In the genomic region with DNA sequence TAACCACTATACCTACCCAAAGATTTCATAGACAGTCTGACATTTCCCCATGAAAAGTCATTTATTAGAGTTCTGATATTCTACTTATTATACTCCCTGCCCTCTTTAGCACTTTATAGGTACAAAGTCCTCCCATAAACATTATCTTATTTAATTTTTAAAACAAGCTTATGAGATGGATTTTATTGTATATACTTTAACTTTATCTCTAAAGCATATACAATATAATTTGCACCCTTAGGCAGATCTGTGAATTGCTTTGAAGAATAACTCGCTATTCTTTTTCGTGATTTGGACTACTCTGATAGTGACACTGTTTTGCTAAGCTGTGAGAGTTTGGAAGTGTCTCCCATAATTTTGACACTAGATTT, we compare ENCODE assay signal across 18 cellular contexts.
DNase-seq lines count a peak whose midpoint lies in the region; ATAC-seq, FAIRE-seq and TF ChIP-seq lines count a peak whose summit lies in the region.
"Had no signal": no experiment of that assay in that cellular context is flagged by ENCODE, and none has a peak within 500 bp of the region (broad histone marks: within the 10 kb centered on the region; RNA-seq: fewer than 3 reads in every experiment).

No MANE protein-coding gene starts in this region.

- H3K79me2 ChIP-seq in Loucy (ENCODE audit: insufficient read depth, low read length) = no peaks in the 10 kb centered on the region

- H3K9ac ChIP-seq in Loucy (ENCODE audit: low read depth, low read length, poor library complexity, severe bottlenecking) (peak overlapping the region; percentile 45), muscle layer of colon (ENCODE audit: low read length) (no peak overlapping the region)
- H3K9ac ChIP-seq: SK-N-SH had no signal

- ATAC-seq in A549 = no peak
- no peak for ATAC-seq in HG03354 (IDR thresholded peaks at IDR 0.05; ENCODE audit: poor library complexity, severe bottlenecking, unreplicated experiment)

- no peak for DNase-seq in A549 (ENCODE audit: low read depth in 1 of 2, low spot score in 1 of 2)
- no peak for DNase-seq in stomach
- no peak for DNase-seq in HK-2 (ENCODE audit: unreplicated experiment)
- DNase-seq in NCI-H1092 treated with DMSO at 0.1 percent for 48 hours (lab: John Stamatoyannopoulos, UW) = no peak
- no peak for DNase-seq in GM13976 (ENCODE audit: low spot score)
- DNase-seq: BE2C; CD4-positive, alpha-beta T cell; GF-D8; NCI-H1436; NCI-H345; NCI-H524 treated with DMSO at 0.1 percent for 48 hours; RPMI8226; SHP77 treated with DMSO at 0.1 percent for 48 hours; SK-N-SH had no signal

- H3K4me3 ChIP-seq in A549 (no peak overlapping the region), Loucy (ENCODE audit: low read length, poor library complexity, severe bottlenecking) (peak overlapping the region; percentile 50), muscle layer of colon (ENCODE audit: low read depth in 1 of 2, low read length in 2 of 2) (no peak overlapping the region), stomach (no peak overlapping the region)

- no peaks in the 10 kb centered on the region for H3K9me2 ChIP-seq in Loucy (replicated peaks; ENCODE audit: low read depth, low read length)
- H3K9me2 ChIP-seq: SK-N-SH had no signal

- TF ChIP-seq EP300 in A549 (IDR thresholded peaks at IDR 0.05) (no peak), stomach (IDR thresholded peaks at IDR 0.05) (no peak)

- in situ Hi-C loops in GM13976 (cut with MboI; ENCODE audit: low sequenced_read_pairs, unreplicated experiment) = no loop called here

- TF ChIP-seq RAD21 in A549 (conservative IDR thresholded peaks at IDR 0.05 in 1 of 2, IDR thresholded peaks at IDR 0.05 in 1 of 2) = no peak

- POLR2A ChIA-PET in A549 (lab: Yijun Ruan, JAX) = no interaction called here

- H3K27me3 ChIP-seq in Loucy (ENCODE audit: insufficient read depth, low read length, poor library complexity, severe bottlenecking) = no peaks in the 10 kb centered on the region
- H3K27me3 ChIP-seq in muscle layer of colon (ENCODE audit: control insufficient read depth in 1 of 2, insufficient read depth in 2 of 2, low read length in 2 of 2) = no peaks in the 10 kb centered on the region
- no peaks in the 10 kb centered on the region for H3K27me3 ChIP-seq in stomach

- 94% methylated on average over 2 of the region's 2 CpGs for WGBS in A549 (ENCODE audit: missing lambda C conversion rate)
- WGBS in stomach, 5 donors = 66 to 82% (median 75%) methylated on average over 2 of the region's 2 CpGs

- no peak overlapping the region for H3K4me2 ChIP-seq in A549
- H3K4me2 ChIP-seq in Loucy (ENCODE audit: low read depth, low read length, poor library complexity, severe bottlenecking) = peak overlapping the region; percentile 74
- H3K4me2 ChIP-seq: SK-N-SH had no signal

- no peaks in the 10 kb centered on the region for H3K9me3 ChIP-seq in A549
- no peaks in the 10 kb centered on the region for H3K9me3 ChIP-seq in Loucy (ENCODE audit: insufficient read depth, low read depth, low read length)
- H3K9me3 ChIP-seq in muscle layer of colon (ENCODE audit: low read length) = no peaks in the 10 kb centered on the region
- no peaks in the 10 kb centered on the region for H3K9me3 ChIP-seq in stomach
- H3K9me3 ChIP-seq: BE2C, SK-N-SH had no signal

- H3K27ac ChIP-seq in A549 = peak overlapping the region; percentile 77 to 88
- peak overlapping the region; percentile 65 for H3K27ac ChIP-seq in muscle layer of colon (ENCODE audit: low read depth, low read length)
- peak overlapping the region in 4 of 5 donors; percentile 28 to 77 (median 62) for H3K27ac ChIP-seq in stomach

- H3K36me3 ChIP-seq in Loucy (ENCODE audit: insufficient read depth, low read length) (no peaks in the 10 kb centered on the region), muscle layer of colon (ENCODE audit: insufficient read depth, low read length) (no peaks in the 10 kb centered on the region), stomach (no peaks in the 10 kb centered on the region)
- H3K36me3 ChIP-seq: BE2C had no signal

- TF ChIP-seq POLR2A in A549 (IDR thresholded peaks at IDR 0.05; ENCODE audit: low read length) (no peak), stomach (IDR thresholded peaks at IDR 0.05) (no peak)

- peaks cover 3% of the 10 kb centered on the region; the same call in 1 of the 2 replicates for H3F3A ChIP-seq in Loucy (ENCODE audit: low read depth)

- CTCF ChIA-PET in A549 (lab: Yijun Ruan, JAX) = interaction anchor here (0.7 kb wide), 1 partner anchor 55 kb away, joined by 3 read pairs; no protein-coding TSS in a partner anchor

- H2AFZ ChIP-seq in Loucy (ENCODE audit: low read length) = no peak overlapping the region

- intact Hi-C loops in stomach (cut with DNase I; ENCODE audit: low total_unique reads) = no loop called here

- TF ChIP-seq CTCF in A549 (IDR thresholded peaks at IDR 0.05) (no peak), Loucy (conservative IDR thresholded peaks at IDR 0.05; ENCODE audit: low read length) (no peak), stomach (IDR thresholded peaks at IDR 0.05) (no peak), GM13976 (IDR thresholded peaks at IDR 0.05; ENCODE audit: borderline replicate concordance, control extremely low read depth, extremely low read depth, insufficient read depth, missing control alignments) (no peak)

- H4K20me1 ChIP-seq in Loucy (ENCODE audit: insufficient read depth, low read length, poor library complexity, severe bottlenecking) = no peaks in the 10 kb centered on the region

- FAIRE-seq in A549 (lab: Jason Lieb, UNC) = no peak
- FAIRE-seq: H1 had no signal

- peaks cover 90% of the 10 kb centered on the region for H3K4me1 ChIP-seq in A549
- peaks cover 77% of the 10 kb centered on the region for H3K4me1 ChIP-seq in Loucy (ENCODE audit: insufficient read depth, low read length, poor library complexity, severe bottlenecking)
- H3K4me1 ChIP-seq in muscle layer of colon (ENCODE audit: insufficient read depth, low read length) = peaks cover 79% of the 10 kb centered on the region
- peaks cover 20 to 93% (median 69%) of the 10 kb centered on the region in 4 donors for H3K4me1 ChIP-seq in stomach
- H3K4me1 ChIP-seq: BE2C had no signal

TF ChIP-seq in A549, 52 proteins besides CTCF, POLR2A, EP300 and RAD21:
- no peak for TF ChIP-seq PHF8 (IDR thresholded peaks at IDR 0.05; ENCODE audit: borderline replicate concordance, low read depth)
- no peak for TF ChIP-seq RCOR1 (IDR thresholded peaks at IDR 0.05; ENCODE audit: low read depth, low read length)
- no peak for TF ChIP-seq ZFP36 (IDR thresholded peaks at IDR 0.05; ENCODE audit: borderline replicate concordance, partially characterized antibody)
- TF ChIP-seq CBX2 (IDR thresholded peaks at IDR 0.05; ENCODE audit: borderline replicate concordance, low read depth) = no peak
- no peak for TF ChIP-seq EHMT2 (IDR thresholded peaks at IDR 0.05; ENCODE audit: low read depth)
- TF ChIP-seq TP53 (CRISPR knock-in tag; IDR thresholded peaks at IDR 0.05) = no peak
- TF ChIP-seq MYC (IDR thresholded peaks at IDR 0.05; ENCODE audit: borderline replicate concordance, low read length) = no peak
- TF ChIP-seq CHD2 (IDR thresholded peaks at IDR 0.05; ENCODE audit: low read length, partially characterized antibody) = no peak
- TF ChIP-seq HOXB5 (CRISPR knock-in tag; IDR thresholded peaks at IDR 0.05) = no peak
- TF ChIP-seq BHLHE40 (IDR thresholded peaks at IDR 0.05; ENCODE audit: low read depth, low read length) = no peak
- no peak for TF ChIP-seq MAX (IDR thresholded peaks at IDR 0.05)
- TF ChIP-seq, protein P1, sequence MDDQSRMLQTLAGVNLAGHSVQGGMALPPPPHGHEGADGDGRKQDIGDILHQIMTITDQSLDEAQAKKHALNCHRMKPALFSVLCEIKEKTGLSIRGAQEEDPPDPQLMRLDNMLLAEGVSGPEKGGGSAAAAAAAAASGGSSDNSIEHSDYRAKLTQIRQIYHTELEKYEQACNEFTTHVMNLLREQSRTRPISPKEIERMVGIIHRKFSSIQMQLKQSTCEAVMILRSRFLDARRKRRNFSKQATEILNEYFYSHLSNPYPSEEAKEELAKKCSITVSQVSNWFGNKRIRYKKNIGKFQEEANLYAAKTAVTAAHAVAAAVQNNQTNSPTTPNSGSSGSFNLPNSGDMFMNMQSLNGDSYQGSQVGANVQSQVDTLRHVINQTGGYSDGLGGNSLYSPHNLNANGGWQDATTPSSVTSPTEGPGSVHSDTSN (IDR thresholded peaks at IDR 0.05) = no peak
- no peak for TF ChIP-seq FOXS1 (CRISPR knock-in tag; IDR thresholded peaks at IDR 0.05)
- TF ChIP-seq JUNB (IDR thresholded peaks at IDR 0.05) = no peak
- no peak for TF ChIP-seq POLR2AphosphoS2 (conservative IDR thresholded peaks at IDR 0.05; ENCODE audit: low read length)
- no peak for TF ChIP-seq ESRRA (IDR thresholded peaks at IDR 0.05; ENCODE audit: borderline replicate concordance, low read length)
TF ChIP-seq in A549: peak in this region for 0.
